In genomic region chr20:33689493-33689892, GRCh38 we compare ENCODE assay signal across 14 cellular contexts. TPM values are rescaled to one million over a fixed set of nuclear protein-coding genes. Genes with fewer than 3 reads are reported as not detected.
DNase-seq lines count a peak whose midpoint lies in the region; ATAC-seq and TF ChIP-seq lines count a peak whose summit lies in the region.
"Had no signal": no experiment of that assay in that cellular context is flagged by ENCODE, and none has a peak within 500 bp of the region (broad histone marks: within the 10 kb centered on the region; RNA-seq: fewer than 3 reads in every experiment).

No MANE protein-coding gene starts in this region.

- no peak overlapping the region for H3K4me3 Mint-ChIP-seq in T-helper 17 cell
- H3K4me3 Mint-ChIP-seq: H9 had no signal

- no peaks in the 10 kb centered on the region for H3K36me3 ChIP-seq in cardiac muscle cell
- no peaks in the 10 kb centered on the region for H3K36me3 ChIP-seq in A673 (ENCODE audit: insufficient read depth, low read length, poor library complexity, severe bottlenecking)
- H3K36me3 ChIP-seq: ovary, thyroid gland had no signal

- CTCF ChIA-PET in A673 (lab: Charles Lee): no interaction called here

- peak overlapping the region; percentile 28 for H3K27ac ChIP-seq in cardiac muscle cell
- H3K27ac ChIP-seq in cingulate gyrus (ENCODE audit: low read depth, low read length): peak overlapping the region; percentile 62
- H3K27ac ChIP-seq in substantia nigra (ENCODE audit: low read depth, low read length, poor library complexity, severe bottlenecking): peak overlapping the region; percentile 97
- no peak overlapping the region for H3K27ac ChIP-seq in A673 (ENCODE audit: low read depth, low read length, poor library complexity, severe bottlenecking)

- POLR2A ChIA-PET in A673 (lab: Charles Lee; ENCODE audit: low non-redundant PET): no interaction called here

- H3K4me1 Mint-ChIP-seq in T-helper 17 cell: peaks cover 27% of the 10 kb centered on the region

- intact Hi-C loops in left ventricle myocardium superior (cut with micrococcal nuclease) (no loop called here), A673 (cut with micrococcal nuclease; ENCODE audit: unreplicated experiment) (no loop called here)

- H3K9me3 ChIP-seq in cardiac muscle cell (ENCODE audit: low read depth) (no peaks in the 10 kb centered on the region), T-helper 17 cell (ENCODE audit: control insufficient read depth, low read length, poor library complexity, severe bottlenecking) (no peaks in the 10 kb centered on the region), A673 (ENCODE audit: low read depth, low read length, poor library complexity, severe bottlenecking) (no peaks in the 10 kb centered on the region)
- H3K9me3 ChIP-seq: ovary, thyroid gland had no signal

- ATAC-seq in left ventricle myocardium superior (no peak), T-helper 17 cell (no peak), GM21515 (IDR thresholded peaks at IDR 0.05; ENCODE audit: unreplicated experiment) (no peak)

- peak overlapping the region; percentile 77 for H3K27ac Mint-ChIP-seq in T-helper 17 cell

- H3K27me3 ChIP-seq in cardiac muscle cell (no peaks in the 10 kb centered on the region), A673 (replicated peaks; ENCODE audit: insufficient read depth, low read depth, low read length, poor library complexity) (no peaks in the 10 kb centered on the region)
- H3K27me3 ChIP-seq: ovary, thyroid gland had no signal

- H3K4me1 ChIP-seq in cardiac muscle cell (ENCODE audit: low read depth): peaks cover 46% of the 10 kb centered on the region
- peaks cover 13% of the 10 kb centered on the region for H3K4me1 ChIP-seq in A673 (ENCODE audit: insufficient read depth, low read length, poor library complexity, severe bottlenecking)

- BruUV-seq in A673 (replicated peaks; lab: Mats Ljungman, UMichigan): no TSS peak

- no peaks in the 10 kb centered on the region for H3K27me3 Mint-ChIP-seq in T-helper 17 cell

- no peak for TF ChIP-seq CTCF in cardiac muscle cell (IDR thresholded peaks at IDR 0.05; ENCODE audit: low read depth, low read length)
- TF ChIP-seq CTCF in A673 (conservative IDR thresholded peaks at IDR 0.05; ENCODE audit: low read depth, low read length): no peak

- DNase-seq in cardiac muscle cell (ENCODE audit: low read depth in 1 of 2, low spot score in 1 of 2) (no peak), left ventricle myocardium superior (no peak), T-helper 17 cell (no peak), substantia nigra (lab: John Stamatoyannopoulos, UW) (no peak), A673 (ENCODE audit: low spot score) (no peak)
- no peak for DNase-seq in activated CD4-positive, CD25-positive, alpha-beta regulatory T cell treated with anti-CD3 and anti-CD28 coated beads, Interleukin-2, amount 50 U/mL, for 72 hours
- DNase-seq: DMS153, H9, NCI-H1694 treated with DMSO at 0.1 percent for 48 hours, NCI-H510A had no signal

- H3K4me3 ChIP-seq in cardiac muscle cell (no peak overlapping the region), A673 (ENCODE audit: low read depth, low read length, poor library complexity, severe bottlenecking) (no peak overlapping the region)
- H3K4me3 ChIP-seq: ovary, thyroid gland had no signal

- no peaks in the 10 kb centered on the region for H3K36me3 Mint-ChIP-seq in T-helper 17 cell (ENCODE audit: low read depth)

RNA-seq across cellular contexts. Expression of gene E2F1, which starts 3.3 kb away (rescaled TPM):
- total RNA-seq in cardiac muscle cell (21.2 and 34.6 TPM in 2 replicates), left ventricle myocardium superior (1.8 TPM), T-helper 17 cell (10 to 100 TPM in 1 of 2 donors, 1 to 10 TPM in 1; 2.6 to 11.5 TPM), A673 (2021) (86.0 and 87.0 TPM in 2 replicates)
- polyA plus RNA-seq in cardiac muscle cell: 26.7 and 61.4 TPM in 2 replicates

RNA-seq across cellular contexts. Expression of gene NECAB3, which starts 15.3 kb away (rescaled TPM):
- total RNA-seq in cardiac muscle cell (185 and 187 TPM in 2 replicates), left ventricle myocardium superior (71.8 TPM), T-helper 17 cell (10 to 100 TPM; 10.2 to 12.2 TPM), A673 (2021) (83.1 and 100 TPM in 2 replicates)
- 93.1 and 98.5 TPM in 2 replicates for polyA plus RNA-seq in cardiac muscle cell

RNA-seq across cellular contexts. Expression of gene ACTL10, which starts 22.8 kb away (rescaled TPM):
- 1.1 and 1.5 TPM in 2 replicates for total RNA-seq in cardiac muscle cell
- 1.3 and 2.2 TPM in 2 replicates for polyA plus RNA-seq in cardiac muscle cell
- 0.40 TPM for total RNA-seq in left ventricle myocardium superior
- 1 to 10 TPM in 1 of 2 donors, under 1 TPM in 1; 0.89 to 1.2 TPM for total RNA-seq in T-helper 17 cell
- 0.39 and 0.47 TPM in 2 replicates for total RNA-seq in A673 (2021)

RNA-seq across cellular contexts. Expression of gene C20orf144, which starts 27.4 kb away (rescaled TPM):
- total RNA-seq in cardiac muscle cell (0.21 TPM in 1 of 2 replicates, not detected in the other), left ventricle myocardium superior (not detected), T-helper 17 cell (under 1 TPM; 0.13 to 0.45 TPM), A673 (2021) (0.13 and 0.22 TPM in 2 replicates)
- polyA plus RNA-seq in cardiac muscle cell: 1.4 and 1.9 TPM in 2 replicates

RNA-seq across cellular contexts. Expression of gene PXMP4, which starts 30.6 kb away (rescaled TPM):
- 9.2 and 9.9 TPM in 2 replicates for total RNA-seq in cardiac muscle cell
- polyA plus RNA-seq in cardiac muscle cell: 13.8 and 14.9 TPM in 2 replicates
- total RNA-seq in left ventricle myocardium superior: 13.5 TPM
- 1 to 10 TPM; 3.7 to 4.0 TPM for total RNA-seq in T-helper 17 cell
- 7.5 and 9.7 TPM in 2 replicates for total RNA-seq in A673 (2021)
